Comparison of ENCODE assay signal across 8 cellular contexts in genomic region chr14:99982449-99983250, GRCh38.
DNase-seq lines count a peak whose midpoint lies in the region; ATAC-seq, FAIRE-seq and TF ChIP-seq lines count a peak whose summit lies in the region.

No MANE protein-coding gene starts in this region.

- no peaks in the 10 kb centered on the region for H3K36me3 Mint-ChIP-seq in astrocyte (ENCODE audit: low read depth, unreplicated experiment)

- POLR2A ChIA-PET in HEK293 (lab: Yijun Ruan, JAX) = no interaction called here

- H3K9me3 ChIP-seq in HEK293 (ENCODE audit: control insufficient read depth, insufficient read depth, low read depth, low read length) (no peaks in the 10 kb centered on the region), astrocyte (ENCODE audit: insufficient read depth, low read depth, low read length) (no peaks in the 10 kb centered on the region), hepatocyte (ENCODE audit: low read depth) (no peaks in the 10 kb centered on the region)

- TF ChIP-seq CTCF in HEK293 (tag by site-specific recombination; IDR thresholded peaks at IDR 0.05) (peak; percentile 64; the same call in 1 of the 2 replicates), astrocyte (IDR thresholded peaks at IDR 0.05; ENCODE audit: insufficient read depth, low read depth, low read length) (peak; percentile 97), hepatocyte (IDR thresholded peaks at IDR 0.05; ENCODE audit: poor library complexity) (peak; percentile 95)

- H3K27me3 ChIP-seq in astrocyte (ENCODE audit: insufficient read depth, low read length) = no peaks in the 10 kb centered on the region
- H3K27me3 ChIP-seq in hepatocyte = no peaks in the 10 kb centered on the region

- ATAC-seq in HG03439 (IDR thresholded peaks at IDR 0.05; ENCODE audit: unreplicated experiment) = no peak

- WGBS in hepatocyte (ENCODE audit: low lambda C conversion rate, missing lambda C conversion rate) = 28% methylated on average over 5 of the region's 5 CpGs

- H3K79me2 ChIP-seq in astrocyte (ENCODE audit: insufficient read depth, low read length) (peaks cover 85% of the 10 kb centered on the region), hepatocyte (peaks cover 89% of the 10 kb centered on the region)

- peak; percentile 68 for DNase-seq in ELF-1 (ENCODE audit: low read depth, low spot score)
- peak; percentile 32 for DNase-seq in NCI-H146 (lab: John Stamatoyannopoulos, UW)
- DNase-seq in T-helper 2 cell = peak; percentile 20 to 76 (median 49)
- DNase-seq in astrocyte (ENCODE audit: low read depth) = peak; percentile 29
- peak; percentile 76 for DNase-seq in hepatocyte (ENCODE audit: low spot score)
- DNase-seq in stimulated activated CD4-positive, alpha-beta T cell treated with anti-CD3 and anti-CD28 coated beads, Interleukin-12 subunit alpha, Interleukin-12 subunit beta, amount 100 ng/mL, for 4 hours = peak; percentile 47

- no peak overlapping the region for H3K4me3 Mint-ChIP-seq in astrocyte (ENCODE audit: unreplicated experiment)

- H3K36me3 ChIP-seq in HEK293 (ENCODE audit: control insufficient read depth in 2 of 2, insufficient read depth in 1 of 2, low read length in 2 of 2) (no peaks in the 10 kb centered on the region; a peak in 1 of 3 replicates), astrocyte (ENCODE audit: insufficient read depth, low read length) (no peaks in the 10 kb centered on the region), hepatocyte (replicated peaks; ENCODE audit: insufficient read depth, low read depth) (no peaks in the 10 kb centered on the region)

- peak; percentile 80 for FAIRE-seq in astrocyte (lab: Jason Lieb, UNC)

- no peak overlapping the region for H3K4me2 ChIP-seq in astrocyte (ENCODE audit: low read length)
- peak overlapping the region; percentile 59 for H3K4me2 ChIP-seq in hepatocyte

- H3K9me3 Mint-ChIP-seq in astrocyte (ENCODE audit: unreplicated experiment) = no peaks in the 10 kb centered on the region

- H3K4me1 ChIP-seq in HEK293 (ENCODE audit: control insufficient read depth, insufficient read depth, low read length) (peaks cover 32% of the 10 kb centered on the region), astrocyte (ENCODE audit: insufficient read depth, low read length) (no peaks in the 10 kb centered on the region), hepatocyte (ENCODE audit: insufficient read depth) (peaks cover 23% of the 10 kb centered on the region)

- H3K9ac ChIP-seq in astrocyte (ENCODE audit: low read length) = no peak overlapping the region

- CTCF ChIA-PET in HEK293 (lab: Yijun Ruan, JAX) = interaction anchor here (0.6 to 4.2 kb wide), 38 partner anchors 9 to 314 kb away, joined by 3 to 62 read pairs (median 4); no protein-coding TSS in a partner anchor

- no peaks in the 10 kb centered on the region for H3K9me2 ChIP-seq in hepatocyte (replicated peaks; ENCODE audit: insufficient read depth)

- peaks cover 51% of the 10 kb centered on the region for H4K20me1 ChIP-seq in astrocyte (ENCODE audit: insufficient read depth, low read length)
- no peaks in the 10 kb centered on the region for H4K20me1 ChIP-seq in hepatocyte (ENCODE audit: insufficient read depth, poor library complexity, severe bottlenecking)

- H3K4me1 Mint-ChIP-seq in astrocyte (ENCODE audit: low read depth, unreplicated experiment) = peaks cover 2% of the 10 kb centered on the region

- H2AFZ ChIP-seq in astrocyte (ENCODE audit: low read depth, low read length) (no peak overlapping the region), hepatocyte (peak overlapping the region; percentile 3)

- H3K27ac ChIP-seq in HEK293 (ENCODE audit: extremely low read depth, low read depth, low read length) (no peak overlapping the region), astrocyte (ENCODE audit: low read depth, low read length) (no peak overlapping the region), hepatocyte (peak overlapping the region; percentile 6)

- no peaks in the 10 kb centered on the region for H3K27me3 Mint-ChIP-seq in astrocyte (ENCODE audit: low read depth, unreplicated experiment)

- no peak overlapping the region for H3K4me3 ChIP-seq in HEK293 (ENCODE audit: low read depth, low read length)
- H3K4me3 ChIP-seq in astrocyte (ENCODE audit: insufficient read depth, low read depth, low read length) = no peak overlapping the region
- no peak overlapping the region for H3K4me3 ChIP-seq in hepatocyte

- H3K27ac Mint-ChIP-seq in astrocyte (ENCODE audit: unreplicated experiment) = no peak overlapping the region

TF ChIP-seq in HEK293, 187 proteins besides CTCF, POLR2A, EP300 and RAD21:
- TF ChIP-seq ZNF654 (tag by site-specific recombination; IDR thresholded peaks at IDR 0.05; ENCODE audit: low read depth) (peak; percentile 95), ZNF341 (tag by site-specific recombination; IDR thresholded peaks at IDR 0.05; ENCODE audit: low read depth) (no peak), ZNF624 (tag by site-specific recombination; IDR thresholded peaks at IDR 0.05) (no peak), ZNF677 (tag by site-specific recombination; IDR thresholded peaks at IDR 0.05) (no peak), ZFP41 (tag by site-specific recombination; IDR thresholded peaks at IDR 0.05; ENCODE audit: borderline replicate concordance) (no peak), ZSCAN30 (tag by site-specific recombination; IDR thresholded peaks at IDR 0.05) (0 out of 2 replicates have a peak, but pooled peaks have one; percentile 50), TSHZ1 (tag by site-specific recombination; IDR thresholded peaks at IDR 0.05; ENCODE audit: borderline replicate concordance) (no peak), ZBTB17 (tag by site-specific recombination; IDR thresholded peaks at IDR 0.05) (peak; percentile 45), ZNF785 (tag by site-specific recombination; IDR thresholded peaks at IDR 0.05) (no peak), ZNF660 (tag by site-specific recombination; IDR thresholded peaks at IDR 0.05) (peak; percentile 55; the same call in 1 of the 2 replicates), ZNF2 (tag by site-specific recombination; IDR thresholded peaks at IDR 0.05) (peak; percentile 49; the same call in 1 of the 2 replicates), ZNF148 (tag by site-specific recombination; IDR thresholded peaks at IDR 0.05; ENCODE audit: borderline replicate concordance) (no peak), KLF8 (tag by site-specific recombination; IDR thresholded peaks at IDR 0.05) (no peak)
TF ChIP-seq in HEK293: peak in this region for 5.
